Comparison of ENCODE assay signal across 8 cellular contexts in genomic region chr16:397736-398332, GRCh38. TPM values are rescaled to one million over a fixed set of nuclear protein-coding genes. Genes with fewer than 3 reads are reported as not detected.
DNase-seq lines count a peak whose midpoint lies in the region; ATAC-seq, FAIRE-seq and TF ChIP-seq lines count a peak whose summit lies in the region.

No MANE protein-coding gene starts in this region.

- H3K9me3 ChIP-seq in Loucy (ENCODE audit: insufficient read depth, low read depth, low read length) (no peaks in the 10 kb centered on the region), parathyroid adenoma (ENCODE audit: control insufficient read depth, low read length) (no peaks in the 10 kb centered on the region)

- H3K4me1 ChIP-seq in Loucy (ENCODE audit: insufficient read depth, low read length, poor library complexity, severe bottlenecking) (peaks cover 4% of the 10 kb centered on the region), parathyroid adenoma (peaks cover 10% of the 10 kb centered on the region)

- TF ChIP-seq POLR2A in GM12892 (IDR thresholded peaks at IDR 0.05; ENCODE audit: low read depth, low read length), result no peak

- no peak for TF ChIP-seq CTCF in Loucy (conservative IDR thresholded peaks at IDR 0.05; ENCODE audit: low read length)
- TF ChIP-seq CTCF in parathyroid adenoma (IDR thresholded peaks at IDR 0.05), result peak; percentile 52

- H4K20me1 ChIP-seq in Loucy (ENCODE audit: insufficient read depth, low read length, poor library complexity, severe bottlenecking), result no peaks in the 10 kb centered on the region

- no peaks in the 10 kb centered on the region for H3K9me2 ChIP-seq in Loucy (replicated peaks; ENCODE audit: low read depth, low read length)

- 0 out of 2 replicates have a peak, but pooled peaks cover 3% of the 10 kb centered on the region for H3F3A ChIP-seq in Loucy (ENCODE audit: low read depth)

- FAIRE-seq in GM12892 (lab: Jason Lieb, UNC), result no peak

- H3K79me2 ChIP-seq in Loucy (ENCODE audit: insufficient read depth, low read length) (no peaks in the 10 kb centered on the region), parathyroid adenoma (peaks cover 2% of the 10 kb centered on the region)

- ATAC-seq in Right ventricle myocardium superior (ENCODE audit: poor library complexity), result peak; percentile 37

- H3K9ac ChIP-seq in Loucy (ENCODE audit: low read depth, low read length, poor library complexity, severe bottlenecking) (no peak overlapping the region), parathyroid adenoma (no peak overlapping the region)

- no peak overlapping the region for H3K4me3 ChIP-seq in Loucy (ENCODE audit: low read length, poor library complexity, severe bottlenecking)
- H3K4me3 ChIP-seq in parathyroid adenoma (ENCODE audit: low read depth, low read length), result peak overlapping the region; percentile 25

- H3K36me3 ChIP-seq in Loucy (ENCODE audit: insufficient read depth, low read length) (no peaks in the 10 kb centered on the region), parathyroid adenoma (ENCODE audit: control insufficient read depth, insufficient read depth, low read length) (no peaks in the 10 kb centered on the region)

- H3K4me2 ChIP-seq in Loucy (ENCODE audit: low read depth, low read length, poor library complexity, severe bottlenecking), result peak overlapping the region; percentile 20
- peak overlapping the region; percentile 32 for H3K4me2 ChIP-seq in parathyroid adenoma (ENCODE audit: low read length)

- peak overlapping the region; percentile 85 for H3K27ac ChIP-seq in parathyroid adenoma

- H3K27me3 ChIP-seq in Loucy (ENCODE audit: insufficient read depth, low read length, poor library complexity, severe bottlenecking), result no peaks in the 10 kb centered on the region
- no peaks in the 10 kb centered on the region for H3K27me3 ChIP-seq in parathyroid adenoma (ENCODE audit: control insufficient read depth, insufficient read depth, low read length)

- intact Hi-C loops in Right ventricle myocardium superior (cut with DNase I), result no loop called here

- DNase-seq in DMS53 treated with DMSO at 0.1 percent for 48 hours (lab: John Stamatoyannopoulos, UW; ENCODE audit: unreplicated experiment) (peak; percentile 9), Right ventricle myocardium superior (peak; percentile 83), GM19240 (ENCODE audit: insufficient read length, low spot score) (no peak), GM12892 (ENCODE audit: insufficient read length) (no peak)
- DNase-seq in activated naive CD4-positive, alpha-beta T cell treated with anti-CD3 and anti-CD28 coated beads, Interleukin-2, amount 50 U/mL, for 16 hours, result peak; percentile 44
- no peak for DNase-seq in NK-92 treated with Interleukin-12 subunit alpha and Interleukin-12 subunit beta, amount 100 ng/mL, for 24 hours (lab: John Stamatoyannopoulos, UW)

- no peak overlapping the region for H2AFZ ChIP-seq in Loucy (ENCODE audit: low read length)
- H2AFZ ChIP-seq in parathyroid adenoma, result peak overlapping the region; percentile 40

RNA-seq across cellular contexts. Expression of gene NME4, which starts 0.8 kb away (rescaled TPM):
- total RNA-seq in Right ventricle myocardium superior, result 81.6 TPM
- polyA plus RNA-seq in GM12892 (2012; ENCODE audit: missing spikeins), result 84.7 TPM

RNA-seq across cellular contexts. Expression of gene DECR2, which starts 3.9 kb away (rescaled TPM):
- total RNA-seq in Right ventricle myocardium superior, result 9.1 TPM
- polyA plus RNA-seq in GM12892 (2012; ENCODE audit: missing spikeins), result 7.7 TPM

RNA-seq across cellular contexts. Expression of gene PGAP6, which starts 16.1 kb away (rescaled TPM):
- 28.1 TPM for total RNA-seq in Right ventricle myocardium superior
- 20.9 TPM for polyA plus RNA-seq in GM12892 (2012; ENCODE audit: missing spikeins)

RNA-seq across cellular contexts. Expression of gene MRPL28, which starts 27.5 kb away (rescaled TPM):
- 79.6 TPM for total RNA-seq in Right ventricle myocardium superior
- polyA plus RNA-seq in GM12892 (2012; ENCODE audit: missing spikeins), result 59.7 TPM

RNA-seq across cellular contexts. Expression of gene RAB11FIP3, which starts 27.6 kb away (rescaled TPM):
- total RNA-seq in Right ventricle myocardium superior, result 25.4 TPM
- 21.3 TPM for polyA plus RNA-seq in GM12892 (2012; ENCODE audit: missing spikeins)

Comparison
In these comparisons a context has a peak if more than half of its experiments do, and no peak if none do; other contexts are left out.
1. DNase-seq: peak in DMS53 treated with DMSO at 0.1 percent for 48 hours (single experiment), activated naive CD4-positive, alpha-beta T cell treated with anti-CD3 and anti-CD28 coated beads, Interleukin-2, amount 50 U/mL, for 16 hours (single experiment) and Right ventricle myocardium superior (single experiment); none in NK-92 treated with Interleukin-12 subunit alpha and Interleukin-12 subunit beta, amount 100 ng/mL, for 24 hours (single experiment), GM19240 (single experiment) and GM12892 (single experiment).